1 cellular context compared by ENCODE assay signal in the genomic region with DNA sequence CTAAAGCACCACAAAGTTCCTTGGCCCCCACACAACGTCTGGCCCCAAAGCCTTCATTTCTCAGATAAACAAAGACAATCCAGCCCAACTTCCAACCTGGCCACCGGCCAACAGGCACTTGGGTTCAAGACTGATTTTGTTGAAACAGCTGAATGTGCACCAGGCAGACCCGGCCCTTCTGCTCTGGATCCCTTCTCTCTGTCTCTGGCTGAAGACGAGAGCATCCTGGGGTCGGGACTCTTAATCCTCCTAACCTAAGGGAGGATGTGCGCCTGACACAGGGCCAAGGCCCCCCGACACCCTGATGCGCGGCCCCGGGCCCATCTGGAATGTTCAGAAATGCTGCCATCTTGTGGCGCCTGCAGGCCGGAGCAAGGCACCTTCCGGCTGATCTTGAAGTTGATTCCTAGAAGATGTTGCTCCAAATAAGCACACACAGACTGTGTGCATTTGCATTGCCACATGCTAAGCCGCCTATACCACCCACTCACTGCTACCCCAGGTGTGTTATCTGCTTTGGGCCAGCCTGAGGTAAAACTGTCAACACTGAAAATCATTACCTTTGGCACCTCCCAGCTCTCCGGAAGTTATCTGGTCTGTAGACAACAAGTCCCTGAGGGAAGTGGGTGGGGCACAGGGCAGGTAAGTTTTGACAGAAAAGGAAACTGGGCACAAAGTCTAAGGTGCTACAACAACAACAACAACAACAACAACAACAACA.
TF ChIP-seq lines count a peak whose summit lies in the region.

No MANE protein-coding gene starts in this region.

TF ChIP-seq in GM12878, 131 proteins besides CTCF, POLR2A, EP300 and RAD21:
- TF ChIP-seq PBX3 (IDR thresholded peaks at IDR 0.05; ENCODE audit: insufficient replicate concordance, low read depth, low read length) = no peak
- TF ChIP-seq SMC3 (IDR thresholded peaks at IDR 0.05; ENCODE audit: borderline replicate concordance, low read length) = peak; percentile 40; the same call in 1 of the 2 replicates
